Comparison of ENCODE assay signal across 23 cellular contexts in the genomic region with DNA sequence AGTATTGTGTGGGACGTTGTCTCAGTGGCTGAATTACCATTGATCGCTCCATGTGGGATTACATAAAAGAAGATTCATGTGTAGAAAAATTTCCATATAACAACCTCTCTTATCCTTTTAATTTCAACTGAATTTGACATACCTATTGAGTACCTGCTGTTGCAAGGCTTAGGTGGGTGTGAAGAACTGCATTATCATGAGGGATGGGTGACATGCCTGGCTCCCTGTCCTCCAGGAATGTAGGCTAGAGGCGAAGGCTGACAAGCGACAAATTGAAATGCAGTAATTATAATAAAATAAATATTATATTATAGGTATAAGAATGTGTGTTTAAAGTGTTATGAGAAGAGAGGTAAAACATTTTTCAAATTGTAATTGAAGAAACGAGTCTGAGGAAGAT. TPM values are rescaled to one million over a fixed set of nuclear protein-coding genes. Genes with fewer than 3 reads are reported as not detected.
"Had no signal": no experiment of that assay in that cellular context is flagged by ENCODE, and none has a peak within 500 bp of the region (broad histone marks: within the 10 kb centered on the region; RNA-seq: fewer than 3 reads in every experiment).

No MANE protein-coding gene starts in this region.

- DNase-seq: colonic mucosa; cortex of kidney; dermis blood vessel endothelial cell; dorsolateral prefrontal cortex; effector CD4-positive, alpha-beta T cell; effector CD8-positive, alpha-beta T cell; effector memory CD4-positive, alpha-beta T cell; effector memory CD8-positive, alpha-beta T cell; endodermal cell; erythroblast; esophagus squamous epithelium; foreskin fibroblast; foreskin keratinocyte; foreskin melanocyte; gastrocnemius medialis; glutamatergic neuron; heart left ventricle; heart right ventricle had no signal

- H3K9me3 Mint-ChIP-seq: dendritic cell treated with granulocyte-macrophage colony-stimulating factor and Interleukin-4, amounts not matched to agents 40 ng/mL and 50 ng/mL, for 4 days; effector memory CD8-positive, alpha-beta T cell; endodermal cell had no signal

- H3K27ac ChIP-seq: colonic mucosa, dorsolateral prefrontal cortex, epithelial cell of prostate, esophagus muscularis mucosa, esophagus squamous epithelium, foreskin keratinocyte, gastrocnemius medialis, gastroesophageal sphincter, heart left ventricle, heart right ventricle had no signal

- H3K27ac Mint-ChIP-seq: dendritic cell treated with granulocyte-macrophage colony-stimulating factor and Interleukin-4, amounts not matched to agents 40 ng/mL and 50 ng/mL, for 4 days; effector memory CD8-positive, alpha-beta T cell; endodermal cell had no signal

- H3K4me3 ChIP-seq: colonic mucosa, dorsolateral prefrontal cortex, esophagus muscularis mucosa, esophagus squamous epithelium, gastrocnemius medialis, gastroesophageal sphincter, heart left ventricle, heart right ventricle had no signal

- H3K4me3 Mint-ChIP-seq: dendritic cell treated with granulocyte-macrophage colony-stimulating factor and Interleukin-4, amounts not matched to agents 40 ng/mL and 50 ng/mL, for 4 days; effector memory CD8-positive, alpha-beta T cell; endodermal cell had no signal

RNA-seq across cellular contexts. Expression of a gene that starts 52.7 kb away (rescaled TPM):
- total RNA-seq: chondrocyte, endodermal cell had no signal
